15 cellular contexts compared by ENCODE assay signal in genomic region chr16:66354321-66354854, GRCh38. TPM values are rescaled to one million over a fixed set of nuclear protein-coding genes. Genes with fewer than 3 reads are reported as not detected.
"Had no signal": no experiment of that assay in that cellular context is flagged by ENCODE, and none has a peak within 500 bp of the region (broad histone marks: within the 10 kb centered on the region; RNA-seq: fewer than 3 reads in every experiment).

No MANE protein-coding gene starts in this region.

- H3K27ac ChIP-seq: gastrocnemius medialis, heart left ventricle, tibial nerve had no signal

- DNase-seq: activated CD4-positive, CD25-positive, alpha-beta regulatory T cell treated with anti-CD3 and anti-CD28 coated beads, Interleukin-2, amount 50 U/mL, for 72 hours; activated gamma-delta T cell treated with Interleukin-2 at 50 U/mL for 16 hours; activated T-cell treated with anti-CD3 and anti-CD28 coated beads, Interleukin-2, amount 50 U/mL, for 72 hours; effector CD4-positive, alpha-beta T cell; gastrocnemius medialis; heart left ventricle; kidney glomerular epithelial cell; natural killer cell; retina; stimulated activated naive CD8-positive, alpha-beta T cell treated with anti-CD3 and anti-CD28 coated beads, Interleukin-15, Interleukin-2, amounts not matched to agents 100 U/mL and 50 U/mL, for 24 hours; substantia nigra had no signal

- ATAC-seq: activated naive CD4-positive, alpha-beta T cell treated with anti-CD3 and anti-CD28 coated beads, Interleukin-2, amount 50 U/mL, for 72 hours; esophagus mucosa; gastrocnemius medialis; heart left ventricle; natural killer cell; stimulated activated naive CD8-positive, alpha-beta T cell treated with anti-CD3 and anti-CD28 coated beads, Interleukin-15, Interleukin-2, amounts not matched to agents 100 U/mL and 50 U/mL, for 24 hours had no signal

- H3K4me3 ChIP-seq: gastrocnemius medialis, heart left ventricle, tibial nerve had no signal

- H3K4me1 ChIP-seq: gastrocnemius medialis had no signal

- H3K27me3 ChIP-seq: tibial nerve had no signal

- H3K36me3 ChIP-seq: gastrocnemius medialis, heart left ventricle, tibial nerve had no signal

- H3K9me3 ChIP-seq: gastrocnemius medialis, tibial nerve had no signal

RNA-seq across cellular contexts. Expression of gene CDH5, which starts 12.1 kb away (rescaled TPM):
- total RNA-seq: activated CD8-positive, alpha-beta memory T cell treated with anti-CD3 and anti-CD28 coated beads for 36 hours; activated naive CD4-positive, alpha-beta T cell treated with anti-CD3 and anti-CD28 coated beads, Interleukin-2, amount 50 U/mL, for 72 hours; activated T-cell treated with anti-CD3 and anti-CD28 coated beads, Interleukin-2, amount 50 U/mL, for 72 hours; natural killer cell had no signal
